Comparison of ENCODE assay signal across 14 cellular contexts in genomic region chr9:97854696-97855485, GRCh38. TPM values are rescaled to one million over a fixed set of nuclear protein-coding genes. Genes with fewer than 3 reads are reported as not detected.
DNase-seq lines count a peak whose midpoint lies in the region; ATAC-seq and TF ChIP-seq lines count a peak whose summit lies in the region.
"Had no signal": no experiment of that assay in that cellular context is flagged by ENCODE, and none has a peak within 500 bp of the region (broad histone marks: within the 10 kb centered on the region; RNA-seq: fewer than 3 reads in every experiment).

No MANE protein-coding gene starts in this region.

- H3K36me3 ChIP-seq in left ventricle myocardium inferior (no peaks in the 10 kb centered on the region), heart right ventricle (no peaks in the 10 kb centered on the region), mesodermal cell (ENCODE audit: control insufficient read depth, insufficient read depth, low read length) (no peaks in the 10 kb centered on the region), urinary bladder (ENCODE audit: insufficient read depth) (no peaks in the 10 kb centered on the region)

- no peak for DNase-seq in left ventricle myocardium inferior
- DNase-seq in heart right ventricle: no peak
- no peak for DNase-seq in DMS53 treated with DMSO at 0.1 percent for 48 hours (lab: John Stamatoyannopoulos, UW; ENCODE audit: unreplicated experiment)
- DNase-seq in NCI-H526 (lab: John Stamatoyannopoulos, UW): no peak
- no peak for DNase-seq in cerebellar nuclear complex (lab: John Stamatoyannopoulos, UW)
- DNase-seq: AML-193, dorsolateral prefrontal cortex, foreskin melanocyte, HCEC 1CT, NCI-H774, T1000 had no signal

- WGBS in heart right ventricle, 2 donors: 6% methylated on average over 71 of the region's 71 CpGs
- 4% methylated on average over 58 to 63 of the region's 71 CpGs for WGBS in mesodermal cell (ENCODE audit: insufficient coverage in 2 of 2), 2 experiments
- 7% methylated on average over 71 of the region's 71 CpGs for WGBS in urinary bladder

- H3K27ac ChIP-seq in left ventricle myocardium inferior (replicated peaks) (no peak overlapping the region), heart right ventricle (no peak overlapping the region), VCaP (peak overlapping the region; percentile 60), mesodermal cell (ENCODE audit: low read depth, low read length, severe bottlenecking) (no peak overlapping the region), urinary bladder (ENCODE audit: low read depth) (no peak overlapping the region)
- H3K27ac ChIP-seq: dorsolateral prefrontal cortex had no signal

- H3K4me3 ChIP-seq in left ventricle myocardium inferior: peak overlapping the region; percentile 59
- no peak overlapping the region for H3K4me3 ChIP-seq in heart right ventricle
- H3K4me3 ChIP-seq in mesodermal cell (ENCODE audit: extremely low read depth, insufficient read depth, low read length, poor library complexity, severe bottlenecking): peak overlapping the region; percentile 32
- peak overlapping the region; percentile 51 for H3K4me3 ChIP-seq in urinary bladder (ENCODE audit: low read depth, low read length)

- no peak for TF ChIP-seq CTCF in left ventricle myocardium inferior (IDR thresholded peaks at IDR 0.05; ENCODE audit: borderline replicate concordance)
- TF ChIP-seq CTCF in heart right ventricle (IDR thresholded peaks at IDR 0.05): no peak
- no peak for TF ChIP-seq CTCF in VCaP (conservative IDR thresholded peaks at IDR 0.05)

- no peak for ATAC-seq in heart right ventricle

- no peaks in the 10 kb centered on the region for H3K9me3 ChIP-seq in left ventricle myocardium inferior (replicated peaks)
- no peaks in the 10 kb centered on the region for H3K9me3 ChIP-seq in heart right ventricle
- H3K9me3 ChIP-seq in mesodermal cell (ENCODE audit: control insufficient read depth, low read length): no peaks in the 10 kb centered on the region

- H3K4me1 ChIP-seq in left ventricle myocardium inferior (peaks cover 39% of the 10 kb centered on the region), heart right ventricle (peaks cover 0 to 43% (median 26%) of the 10 kb centered on the region in 9 donors), mesodermal cell (ENCODE audit: control insufficient read depth, insufficient read depth, low read length, poor library complexity, severe bottlenecking) (peaks cover 9% of the 10 kb centered on the region), urinary bladder (ENCODE audit: insufficient read depth) (no peaks in the 10 kb centered on the region)

- intact Hi-C loops in left ventricle myocardium inferior (cut with micrococcal nuclease): no loop called here
- intact Hi-C loops in heart right ventricle (cut with DNase I): no loop called here

- peaks cover 100% of the 10 kb centered on the region for H3K27me3 ChIP-seq in left ventricle myocardium inferior (ENCODE audit: low read depth)
- peaks cover 50 to 100% (median 100%) of the 10 kb centered on the region in 7 donors for H3K27me3 ChIP-seq in heart right ventricle

RNA-seq across cellular contexts. Expression of gene FOXE1, which starts 1.9 kb away (rescaled TPM):
- total RNA-seq in left ventricle myocardium inferior (not detected), heart right ventricle (not detected), urinary bladder (not detected)
- polyA plus RNA-seq in heart right ventricle (not detected), urinary bladder (not detected)
- not detected for polyA plus RNA-seq in mesodermal cell (2013, experiment 1 of 2)
- polyA plus RNA-seq in mesodermal cell (2013, experiment 2 of 2): not detected
- total RNA-seq: dorsolateral prefrontal cortex had no signal

Comparison
In these comparisons a context has a peak if more than half of its experiments do, and no peak if none do; other contexts are left out.
1. H3K4me3 ChIP-seq: peak in left ventricle myocardium inferior (single experiment), mesodermal cell (single experiment) and urinary bladder (single experiment); none in heart right ventricle (0 of 10).